9 cellular contexts compared by ENCODE assay signal in genomic region chr14:25006961-25007795, GRCh38. TPM values are rescaled to one million over a fixed set of nuclear protein-coding genes. Genes with fewer than 3 reads are reported as not detected.
DNase-seq lines count a peak whose midpoint lies in the region; ATAC-seq and TF ChIP-seq lines count a peak whose summit lies in the region.
"Had no signal": no experiment of that assay in that cellular context is flagged by ENCODE, and none has a peak within 500 bp of the region (broad histone marks: within the 10 kb centered on the region; RNA-seq: fewer than 3 reads in every experiment).

No MANE protein-coding gene starts in this region.

- no peaks in the 10 kb centered on the region for H3K79me2 ChIP-seq in H9 (ENCODE audit: insufficient read depth, low read length)

- H3K27ac ChIP-seq in H9 (ENCODE audit: insufficient read length, low read depth, low read length) = no peak overlapping the region

- no peak overlapping the region for H3K18ac ChIP-seq in H9 (ENCODE audit: insufficient read length, low read depth, low read length)

- H3K27ac Mint-ChIP-seq in H9 = no peak overlapping the region

- no peaks in the 10 kb centered on the region for H3K27me3 ChIP-seq in H9 (ENCODE audit: insufficient read depth, low read length)

- H3K9me3 ChIP-seq in H9 (ENCODE audit: control insufficient read depth, low read depth, low read length) = no peaks in the 10 kb centered on the region

- no peak overlapping the region for H2BK12ac ChIP-seq in H9 (ENCODE audit: insufficient read length, low read depth, low read length)

- H3T11ph ChIP-seq in H9 (ENCODE audit: low read length) = no peak overlapping the region

- no peak overlapping the region for H4K8ac ChIP-seq in H9 (replicated peaks; ENCODE audit: insufficient read length, low read depth, low read length)

- H3K79me1 ChIP-seq in H9 (ENCODE audit: insufficient read depth, low read depth, low read length, poor library complexity, severe bottlenecking) = no peaks in the 10 kb centered on the region

- no peak overlapping the region for H2BK20ac ChIP-seq in H9 (ENCODE audit: low read depth, low read length, poor library complexity, severe bottlenecking)

- H3K4ac ChIP-seq in H9 (ENCODE audit: low read depth, low read length) = no peak overlapping the region

- no peak overlapping the region for H2BK5ac ChIP-seq in H9 (ENCODE audit: insufficient read length, low read length)

- no CpG with 5 or more reads among the region's 9 CpGs for WGBS in H9 (ENCODE audit: extremely low coverage, insufficient read length, low lambda C conversion rate)

- H4K20me1 ChIP-seq in H9 (ENCODE audit: control insufficient read depth, insufficient read depth, insufficient read length) = no peaks in the 10 kb centered on the region

- no peak overlapping the region for H3K14ac ChIP-seq in H9 (ENCODE audit: insufficient read depth, low read length)

- no peak overlapping the region for H4K5ac ChIP-seq in H9 (ENCODE audit: insufficient read length, low read depth, low read length)

- peaks cover 5% of the 10 kb centered on the region for H3K4me1 ChIP-seq in H9 (ENCODE audit: insufficient read depth, low read length)

- H3K4me3 Mint-ChIP-seq in H9 = no peak overlapping the region

- no peak overlapping the region for H2AFZ ChIP-seq in H9 (ENCODE audit: low read length)

- H3K4me2 ChIP-seq in H9 (ENCODE audit: insufficient read depth, insufficient read length, low read length) = no peak overlapping the region

- no peaks in the 10 kb centered on the region for H3K27me3 Mint-ChIP-seq in H9 (ENCODE audit: low read depth)

- H3K23me2 ChIP-seq in H9 (ENCODE audit: insufficient read length, low read depth, low read length, poor library complexity, severe bottlenecking) = no peaks in the 10 kb centered on the region

- ATAC-seq in GM18873 (IDR thresholded peaks at IDR 0.05; ENCODE audit: low FRiP score, unreplicated experiment) = no peak

- TF ChIP-seq CTCF in HFF-Myc (IDR thresholded peaks at IDR 0.05; ENCODE audit: low read depth, low read length, missing control alignments) (no peak), H9 (conservative IDR thresholded peaks at IDR 0.05) (no peak)

- H3K9me3 Mint-ChIP-seq in H9 = no peaks in the 10 kb centered on the region

- H4K91ac ChIP-seq in H9 (ENCODE audit: insufficient read length, low read depth, low read length) = no peak overlapping the region

- no peak overlapping the region for H3K4me3 ChIP-seq in HFF-Myc (replicated peaks; ENCODE audit: low read depth, low read length)

- no peak overlapping the region for H2AK5ac ChIP-seq in H9 (ENCODE audit: insufficient read length, low read length)

- peaks cover 23 to 24% of the 10 kb centered on the region in 2 experiments for H3K4me1 Mint-ChIP-seq in H9

- no peak overlapping the region for H2BK120ac ChIP-seq in H9 (ENCODE audit: low read depth, low read length, poor library complexity, severe bottlenecking)

- no peak overlapping the region for H3K9ac ChIP-seq in H9 (ENCODE audit: extremely low read depth, insufficient read length, low read length)

- no peak overlapping the region for H2BK15ac ChIP-seq in H9 (ENCODE audit: low read depth, low read length)

- DNase-seq in AG20443 (ENCODE audit: low spot score) = peak; percentile 70
- peak; percentile 81 for DNase-seq in HFF-Myc (ENCODE audit: extremely low read depth, low read depth)
- DNase-seq in amniotic epithelial cell (ENCODE audit: low read depth) = peak; percentile 93
- peak; percentile 93 for DNase-seq in kidney tubule cell (ENCODE audit: low spot score)
- DNase-seq in activated gamma-delta T cell (lab: John Stamatoyannopoulos, UW) = no peak
- no peak for DNase-seq in H9
- DNase-seq in activated gamma-delta T cell treated with Interleukin-2 at 50 U/mL for 16 hours = no peak
- DNase-seq: stimulated activated CD4-positive, alpha-beta T cell treated with anti-CD3 and anti-CD28 coated beads, Interleukin-4, amount 100 ng/mL, for 24 hours had no signal

- H3K36me3 Mint-ChIP-seq in H9 (ENCODE audit: insufficient read depth in 1 of 3, low read depth in 3 of 3) = no peaks in the 10 kb centered on the region

- H3K56ac ChIP-seq in H9 (ENCODE audit: insufficient read length, low read depth, low read length) = no peak overlapping the region

- H3K23ac ChIP-seq in H9 (ENCODE audit: insufficient read length, low read depth, low read length) = no peak overlapping the region

RNA-seq across cellular contexts. Expression of gene STXBP6, which starts 42.8 kb away (rescaled TPM):
- 2.6 and 3.6 TPM in 2 replicates for total RNA-seq in H9 (2021)

Comparison
In these comparisons a context has a peak if more than half of its experiments do, and no peak if none do; other contexts are left out.
1. DNase-seq: peak in AG20443 (single experiment), HFF-Myc (single experiment), amniotic epithelial cell (single experiment) and kidney tubule cell (single experiment); none in activated gamma-delta T cell (single experiment), H9 (single experiment) and activated gamma-delta T cell treated with Interleukin-2 at 50 U/mL for 16 hours (single experiment).